22 cellular contexts compared by ENCODE assay signal in the genomic region with DNA sequence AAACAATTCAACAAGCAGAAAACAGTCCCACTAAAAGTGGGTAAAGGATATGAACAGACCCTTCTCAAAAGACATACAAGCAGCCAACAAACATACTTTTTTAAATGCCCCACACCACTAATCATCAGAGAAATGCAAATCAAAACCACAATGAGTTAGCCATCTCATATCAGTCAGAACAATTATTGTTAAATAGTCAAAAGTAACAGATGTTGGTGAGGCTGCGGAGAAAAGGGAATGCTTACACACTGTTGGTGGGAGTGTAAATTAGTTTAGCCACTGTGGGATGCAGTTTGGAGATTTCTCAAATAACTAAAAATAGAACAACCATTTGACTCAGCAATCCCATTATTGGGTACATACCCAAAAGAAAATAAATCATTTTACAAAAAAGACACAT.
"Had no signal": no experiment of that assay in that cellular context is flagged by ENCODE, and none has a peak within 500 bp of the region (broad histone marks: within the 10 kb centered on the region; RNA-seq: fewer than 3 reads in every experiment).

No MANE protein-coding gene starts in this region.

- DNase-seq: MV-4-11, NCI-H1048, NCI-H1105, NCI-H1417, NCI-H1436 treated with DMSO at 0.1 percent for 48 hours, NCI-H1694 treated with DMSO at 0.1 percent for 48 hours, NCI-H1930, NCI-H2081, NCI-H2107, NCI-H2227 treated with DMSO at 0.1 percent for 48 hours, NCI-H510A, NCI-H524 treated with DMSO at 0.1 percent for 48 hours, NCI-H69, NCI-H774, Right ventricle myocardium superior, RPMI8226, SIG-M5 had no signal

- H3K27me3 Mint-ChIP-seq: IgD-negative memory B cell had no signal

- H3K36me3 ChIP-seq: SJSA1 had no signal

- H3K27ac Mint-ChIP-seq: IgD-negative memory B cell had no signal

- H3K4me1 ChIP-seq: SJSA1 had no signal

- H3K27ac ChIP-seq: HL-60, SJSA1, SK-N-MC had no signal

- ATAC-seq: K562 had no signal

- H3K4me3 ChIP-seq: K562, SJSA1, SK-N-MC had no signal

- H3K27me3 ChIP-seq: SJSA1 had no signal
